ENCODE assay signal across 9 cellular contexts in genomic region chr16:84118315-84118714, GRCh38. TPM values are rescaled to one million over a fixed set of nuclear protein-coding genes. Genes with fewer than 3 reads are reported as not detected.
A peak's percentile ranks its signal among the peaks of the same experiment; 100 is the strongest.
DNase-seq lines count a peak whose midpoint lies in the region; ATAC-seq and TF ChIP-seq lines count a peak whose summit lies in the region.
"Not testable (repeated sequence)": the region's sequence is repeated elsewhere in the genome, so short reads cannot be mapped to it uniquely, and the experiment has no call there.
"Had no signal": no experiment of that assay in that cellular context is flagged by ENCODE, and none has a peak within 500 bp of the region (broad histone marks: within the 10 kb centered on the region; RNA-seq: fewer than 3 reads in every experiment).

No MANE protein-coding gene starts in this region.

- H3K4me1 ChIP-seq in BLaER1 treated with 17β-estradiol and CSF1 and Interleukin-3, amounts not matched to agents 10 nM and 100 nM = peaks cover 25 to 36% (median 29%) of the 10 kb centered on the region in 10 experiments
- not testable (repeated sequence) for H3K4me1 ChIP-seq in endodermal cell (ENCODE audit: control insufficient read depth, insufficient read depth, low read length)

- not testable (repeated sequence) for H3K27me3 Mint-ChIP-seq in HFFc6 (ENCODE audit: insufficient read depth); WTC11 (ENCODE audit: low read depth); activated T-helper 17 cell treated with anti-CD3 and anti-CD28 coated beads, Interleukin-2, amount 50 U/mL, for 72 hours; endodermal cell (ENCODE audit: insufficient read depth); nephron (ENCODE audit: low read depth)

- peak overlapping the region in 4 of 11 experiments; percentile 95 to 96 (median 95); a peak in 4 of 22 replicates for H3K9ac ChIP-seq in BLaER1 treated with 17β-estradiol and CSF1 and Interleukin-3, amounts not matched to agents 10 nM and 100 nM
- not testable (repeated sequence) for H3K9ac ChIP-seq in endodermal cell (ENCODE audit: extremely low read depth, low read length, poor library complexity, severe bottlenecking)

- not testable (repeated sequence) for H3K27me3 ChIP-seq in BLaER1 treated with 17β-estradiol and CSF1 and Interleukin-3, amounts not matched to agents 10 nM and 100 nM; endodermal cell (ENCODE audit: control insufficient read depth, insufficient read depth, low read length, poor library complexity, severe bottlenecking)

- POLR2A ChIA-PET in WTC11 (lab: Charles Lee) = not testable (repeated sequence)

- H3K4me2 ChIP-seq in BLaER1 treated with 17β-estradiol and CSF1 and Interleukin-3, amounts not matched to agents 10 nM and 100 nM = peak overlapping the region in 10 of 11 experiments; percentile 85 to 96 (median 94); a peak in 13 of 22 replicates

- not testable (repeated sequence) for H3K9me3 ChIP-seq in BLaER1 treated with 17β-estradiol and CSF1 and Interleukin-3, amounts not matched to agents 10 nM and 100 nM (replicated peaks in 1 of 11); endodermal cell (ENCODE audit: control insufficient read depth, low read length)

- peaks cover 4 to 26% (median 20%) of the 10 kb centered on the region in 11 experiments; a peak in 15 of 22 replicates for H4K20me1 ChIP-seq in BLaER1 treated with 17β-estradiol and CSF1 and Interleukin-3, amounts not matched to agents 10 nM and 100 nM

- not testable (repeated sequence) for H3K27ac ChIP-seq in BLaER1 treated with 17β-estradiol and CSF1 and Interleukin-3, amounts not matched to agents 10 nM and 100 nM; endodermal cell (ENCODE audit: low read depth, low read length)

- H3K4me3 Mint-ChIP-seq in HFFc6 (peak overlapping the region; percentile 60), WTC11 (peak overlapping the region; percentile 47), endodermal cell (peak overlapping the region; percentile 90), nephron (peak overlapping the region; percentile 78 to 94 (median 85))
- H3K4me3 Mint-ChIP-seq in activated T-helper 17 cell treated with anti-CD3 and anti-CD28 coated beads, Interleukin-2, amount 50 U/mL, for 72 hours = peak overlapping the region; percentile 95

- not testable (repeated sequence) for DNase-seq in HFFc6; WTC11 (ENCODE audit: low spot score); endodermal cell

- not testable (repeated sequence) for ATAC-seq in WTC11; activated T-helper 17 cell treated with anti-CD3 and anti-CD28 coated beads, Interleukin-2, amount 50 U/mL, for 72 hours (replicated peaks)

- H3K9me3 Mint-ChIP-seq in HFFc6; WTC11; activated T-helper 17 cell treated with anti-CD3 and anti-CD28 coated beads, Interleukin-2, amount 50 U/mL, for 72 hours; endodermal cell; nephron: not testable (repeated sequence)

- CTCF ChIA-PET in WTC11 (lab: Charles Lee) = not testable (repeated sequence)

- H3K4me3 ChIP-seq in BLaER1 treated with 17β-estradiol and CSF1 and Interleukin-3, amounts not matched to agents 10 nM and 100 nM; endodermal cell (ENCODE audit: low read length): not testable (repeated sequence)

- H3K36me3 ChIP-seq in BLaER1 treated with 17β-estradiol and CSF1 and Interleukin-3, amounts not matched to agents 10 nM and 100 nM = peaks cover 11 to 26% (median 16%) of the 10 kb centered on the region in 11 experiments; a peak in 20 of 22 replicates
- H3K36me3 ChIP-seq in endodermal cell (ENCODE audit: control insufficient read depth, insufficient read depth, low read length) = peaks cover 21% of the 10 kb centered on the region

- WGBS in endodermal cell (ENCODE audit: insufficient coverage in 1 of 2, insufficient read length in 1 of 2), 2 experiments = 74 to 90% methylated on average over 2 to 5 of the region's 5 CpGs

- TF ChIP-seq CTCF in HFFc6 (IDR thresholded peaks at IDR 0.05); WTC11 (IDR thresholded peaks at IDR 0.05); endodermal cell (conservative IDR thresholded peaks at IDR 0.05); nephron (IDR thresholded peaks at IDR 0.05; ENCODE audit: unreplicated experiment in 3 of 3): not testable (repeated sequence)

- H3K4me1 Mint-ChIP-seq in HFFc6 (ENCODE audit: low read depth) (peaks cover 16% of the 10 kb centered on the region), WTC11 (peaks cover 11% of the 10 kb centered on the region), nephron (peaks cover 14% of the 10 kb centered on the region)
- H3K4me1 Mint-ChIP-seq in activated T-helper 17 cell treated with anti-CD3 and anti-CD28 coated beads, Interleukin-2, amount 50 U/mL, for 72 hours; endodermal cell: not testable (repeated sequence)

- not testable (repeated sequence) for H3K27ac Mint-ChIP-seq in HFFc6; WTC11; activated T-helper 17 cell treated with anti-CD3 and anti-CD28 coated beads, Interleukin-2, amount 50 U/mL, for 72 hours; endodermal cell
- H3K27ac Mint-ChIP-seq in nephron = peak overlapping the region; percentile 42 to 80 (median 68)

- H3K36me3 Mint-ChIP-seq in HFFc6 (ENCODE audit: low read depth); activated T-helper 17 cell treated with anti-CD3 and anti-CD28 coated beads, Interleukin-2, amount 50 U/mL, for 72 hours (ENCODE audit: low read depth): not testable (repeated sequence)
- peaks cover 12% of the 10 kb centered on the region for H3K36me3 Mint-ChIP-seq in WTC11
- H3K36me3 Mint-ChIP-seq in endodermal cell (ENCODE audit: low read depth) = peaks cover 19% of the 10 kb centered on the region
- peaks cover 12% of the 10 kb centered on the region for H3K36me3 Mint-ChIP-seq in nephron (ENCODE audit: low read depth)

TF ChIP-seq in WTC11, 78 proteins besides CTCF, POLR2A, EP300 and RAD21:
- TF ChIP-seq ZNF121 (CRISPR knock-in tag; IDR thresholded peaks at IDR 0.05) = peak; percentile 81

RNA-seq across cellular contexts. Expression of gene MBTPS1, which starts 1.6 kb away (rescaled TPM):
- total RNA-seq in HFFc6 (2021; fragmentation: NEBNext Ultra II Directional; extraction: Animal tissue kit (Norgen Biotek cat#: 25700)) = 100 to 1,000 TPM in 4 of 6 experiments, 10 to 100 TPM in 2; 96.6 to 123 (median 102) TPM
- total RNA-seq in WTC11 (2021) = 45.1 to 47.4 TPM (median 46.9 TPM) in 3 replicates
- total RNA-seq in activated T-helper 17 cell treated with anti-CD3 and anti-CD28 coated beads, Interleukin-2, amount 50 U/mL, for 72 hours = 10 to 100 TPM; 44.0 to 54.4 TPM
- total RNA-seq in endodermal cell = 10 to 100 TPM; 59.7 to 62.9 TPM
- 69.3 TPM for polyA plus RNA-seq in endodermal cell (2013, experiment 1 of 2)
- 64.4 TPM for polyA plus RNA-seq in endodermal cell (2013, experiment 2 of 2)

RNA-seq across cellular contexts. Expression of gene HSDL1, which starts 26.7 kb away (rescaled TPM):
- 10 to 100 TPM; 14.8 to 18.8 (median 17.2) TPM for total RNA-seq in HFFc6 (2021; fragmentation: NEBNext Ultra II Directional; extraction: Animal tissue kit (Norgen Biotek cat#: 25700))
- total RNA-seq in WTC11 (2021) (48.6 to 58.1 TPM (median 53.4 TPM) in 3 replicates), endodermal cell (10 to 100 TPM; 49.5 to 68.3 TPM)
- 10 to 100 TPM in 1 of 2 donors, 1 to 10 TPM in 1; 9.9 to 14.6 TPM for total RNA-seq in activated T-helper 17 cell treated with anti-CD3 and anti-CD28 coated beads, Interleukin-2, amount 50 U/mL, for 72 hours
- polyA plus RNA-seq in endodermal cell (2013, experiment 1 of 2) = 73.7 TPM
- 66.8 TPM for polyA plus RNA-seq in endodermal cell (2013, experiment 2 of 2)

RNA-seq across cellular contexts. Expression of gene DNAAF1, which starts 26.8 kb away (rescaled TPM):
- not detected for total RNA-seq in HFFc6 (2021; fragmentation: NEBNext Ultra II Directional; extraction: Animal tissue kit (Norgen Biotek cat#: 25700))
- total RNA-seq in WTC11 (2021) (0.09 to 0.62 TPM (median 0.20 TPM) in 3 replicates), endodermal cell (under 1 TPM; 0.59 to 0.66 TPM)
- under 1 TPM in 1 of 2 donors, not detected in 1; 0.21 TPM for total RNA-seq in activated T-helper 17 cell treated with anti-CD3 and anti-CD28 coated beads, Interleukin-2, amount 50 U/mL, for 72 hours
- 0.57 TPM for polyA plus RNA-seq in endodermal cell (2013, experiment 1 of 2)
- polyA plus RNA-seq in endodermal cell (2013, experiment 2 of 2) = 0.54 TPM
- total RNA-seq: left lobe of liver; myocyte; T-helper 2 cell treated with Interferon-gamma antibody and Interleukin-4, amounts not matched to agents 100 ng/mL and 5 ng/mL, for 36 hours had no signal
